ENCODE assay signal across 18 cellular contexts in the genomic region with DNA sequence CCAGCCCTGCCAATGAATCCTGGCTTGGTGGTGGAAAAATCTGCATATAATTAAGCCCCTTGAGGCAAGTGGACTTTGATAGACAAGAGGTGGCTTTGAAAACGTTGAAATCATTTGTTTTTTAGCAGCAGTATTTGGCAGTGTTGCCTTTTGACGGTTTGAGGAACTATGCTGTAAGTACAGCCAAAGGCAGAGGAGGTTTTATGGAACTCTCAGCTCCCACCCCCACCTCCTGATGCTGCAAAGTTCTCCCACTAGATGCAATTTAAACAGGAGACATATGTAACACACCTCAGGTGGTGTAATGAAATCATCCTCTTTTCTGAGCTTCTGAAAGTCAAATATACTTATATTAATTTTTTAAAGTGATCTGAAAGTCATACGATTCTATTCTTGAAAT.
"Had no signal": no experiment of that assay in that cellular context is flagged by ENCODE, and none has a peak within 500 bp of the region (broad histone marks: within the 10 kb centered on the region; RNA-seq: fewer than 3 reads in every experiment).

No MANE protein-coding gene starts in this region.

- DNase-seq: nephron progenitor cell; pancreas; right cardiac atrium; right lobe of liver; sigmoid colon; small intestine; stimulated activated CD4-positive, alpha-beta T cell treated with anti-CD3 and anti-CD28 coated beads, Interleukin-15, amount 100 ng/mL, for 24 hours; stimulated activated CD4-positive, alpha-beta T cell treated with anti-CD3 and anti-CD28 coated beads, Interleukin-2, amount 100 ng/mL, for 24 hours; stimulated activated CD4-positive, alpha-beta T cell treated with anti-CD3 and anti-CD28 coated beads, Interleukin-2, amount 100 ng/mL, for 48 hours; stimulated activated CD4-positive, alpha-beta T cell treated with anti-CD3 and anti-CD28 coated beads, Interleukin-4, amount 100 ng/mL, for 24 hours; stimulated activated naive B cell treated with anti-CD40 and anti-IgM and Interleukin-4, amounts not matched to agents 10 μg/mL and 1 μg/mL and 100 μg/mL, for 72 hours; stimulated activated naive CD4-positive, alpha-beta T cell treated with Interleukin-2 at 50 U/mL for 16 hours; stomach; thyroid gland; trophoblast cell; upper lobe of left lung had no signal

- ATAC-seq: natural killer cell treated with Interleukin-12 subunit alpha and Interleukin-12 subunit beta and Interleukin-15 and Interleukin-18, amount 100 ng/mL, for 72 hours; pancreas; right cardiac atrium; right lobe of liver; stimulated activated effector memory CD8-positive, alpha-beta T cell treated with anti-CD3 and anti-CD28 coated beads, Interleukin-12 subunit alpha, Interleukin-12 subunit beta, amount 100 ng/mL, for 72 hours; stimulated activated naive B cell treated with anti-CD40 and anti-IgM and Interleukin-4, amounts not matched to agents 10 μg/mL and 1 μg/mL and 100 μg/mL, for 72 hours had no signal
